In the genomic region with DNA sequence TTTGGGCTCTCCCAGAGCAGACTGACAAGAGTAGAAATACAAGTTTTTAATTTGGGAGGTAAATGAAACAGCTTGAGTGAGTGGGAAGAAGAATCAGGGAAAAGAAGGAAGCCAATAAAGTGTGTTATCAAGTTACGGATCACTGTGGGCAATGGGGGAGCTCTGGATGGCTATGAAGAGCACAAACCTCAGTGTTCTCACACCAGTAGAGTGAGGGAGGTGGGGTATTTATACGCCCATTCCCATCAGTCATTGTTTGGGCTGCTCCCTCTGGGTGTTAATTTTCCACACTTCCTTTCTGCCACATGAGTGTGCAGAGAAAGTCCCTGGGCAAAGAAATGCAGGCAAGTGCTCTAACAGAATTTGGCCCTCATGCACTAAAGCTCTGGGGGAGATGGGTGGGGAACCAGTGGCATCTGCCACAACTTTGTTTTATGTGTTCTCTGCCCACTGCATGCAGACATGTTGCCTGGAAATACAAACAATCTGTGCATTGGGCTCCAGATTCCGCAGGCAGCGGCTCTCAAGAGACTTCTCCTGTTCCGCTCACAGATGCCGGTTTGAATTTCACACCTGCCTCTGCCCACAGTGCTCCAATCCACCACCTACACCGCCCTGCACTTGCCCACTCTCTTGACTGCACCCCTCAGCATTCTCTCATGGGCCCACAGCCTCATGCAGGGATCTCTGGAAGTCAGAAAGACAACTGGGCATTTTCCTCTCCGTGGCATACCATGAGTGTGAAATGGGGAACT, we compare ENCODE assay signal across 23 cellular contexts. TPM values are rescaled to one million over a fixed set of nuclear protein-coding genes. Genes with fewer than 3 reads are reported as not detected.
DNase-seq lines count a peak whose midpoint lies in the region; ATAC-seq, FAIRE-seq and TF ChIP-seq lines count a peak whose summit lies in the region.
"Had no signal": no experiment of that assay in that cellular context is flagged by ENCODE, and none has a peak within 500 bp of the region (broad histone marks: within the 10 kb centered on the region; RNA-seq: fewer than 3 reads in every experiment).

No MANE protein-coding gene starts in this region.

- no peak overlapping the region for H3K56ac ChIP-seq in IMR-90 (ENCODE audit: extremely low read depth, insufficient read depth, low read length)

- no TSS peak for BruUV-seq in IMR-90 (replicated peaks; lab: Mats Ljungman, UMichigan)

- FAIRE-seq in bronchial epithelial cell (lab: Jason Lieb, UNC) = peak; percentile 43
- FAIRE-seq: G401.6, GM19239 had no signal

- no peak for TF ChIP-seq EP300 in sigmoid colon (IDR thresholded peaks at IDR 0.05)

- no peaks in the 10 kb centered on the region for H3K79me2 ChIP-seq in ACC112 (ENCODE audit: control insufficient read depth, insufficient read depth, low read length, unreplicated experiment)

- no peak overlapping the region for H3K27ac Mint-ChIP-seq in activated naive CD4-positive, alpha-beta T cell treated with anti-CD3 and anti-CD28 coated beads, Interleukin-2, amount 50 U/mL, for 72 hours
- H3K27ac Mint-ChIP-seq: immature natural killer cell; naive thymus-derived CD8-positive, alpha-beta T cell; progenitor cell of endocrine pancreas; stimulated activated naive B cell treated with anti-CD40 and anti-IgM and Interleukin-4, amounts not matched to agents 10 μg/mL and 1 μg/mL and 100 μg/mL, for 72 hours had no signal

- 94% methylated on average over 5 of the region's 8 CpGs; no CpG with 5 or more reads in 1 of the 2 experiments for WGBS in IMR-90 (ENCODE audit: extremely low coverage in 2 of 2, insufficient read length in 1 of 2), 2 experiments
- WGBS in sigmoid colon, 2 donors = 93 to 94% methylated on average over 8 of the region's 8 CpGs

- no peak overlapping the region for H4K5ac ChIP-seq in IMR-90 (ENCODE audit: low read depth, low read length)

- no peaks in the 10 kb centered on the region for H3K9me3 ChIP-seq in IMR-90 (ENCODE audit: control insufficient read depth, insufficient read depth, low read length)
- no peaks in the 10 kb centered on the region for H3K9me3 ChIP-seq in sigmoid colon
- H3K9me3 ChIP-seq: HAP-1 had no signal

- H3K4me1 ChIP-seq in ACC112 (ENCODE audit: control insufficient read depth, insufficient read depth, low read length, unreplicated experiment) (peaks cover 29% of the 10 kb centered on the region), IMR-90 (ENCODE audit: control insufficient read depth, insufficient read depth, low read length) (peaks cover 14% of the 10 kb centered on the region), sigmoid colon (peaks cover 0 to 27% (median 16%) of the 10 kb centered on the region in 4 donors)

- H3K9me3 Mint-ChIP-seq in activated naive CD4-positive, alpha-beta T cell treated with anti-CD3 and anti-CD28 coated beads, Interleukin-2, amount 50 U/mL, for 72 hours = no peaks in the 10 kb centered on the region
- H3K9me3 Mint-ChIP-seq: immature natural killer cell; naive thymus-derived CD8-positive, alpha-beta T cell; stimulated activated naive B cell treated with anti-CD40 and anti-IgM and Interleukin-4, amounts not matched to agents 10 μg/mL and 1 μg/mL and 100 μg/mL, for 72 hours had no signal

- H3K36me3 Mint-ChIP-seq in activated naive CD4-positive, alpha-beta T cell treated with anti-CD3 and anti-CD28 coated beads, Interleukin-2, amount 50 U/mL, for 72 hours = no peaks in the 10 kb centered on the region
- H3K36me3 Mint-ChIP-seq: immature natural killer cell; naive thymus-derived CD8-positive, alpha-beta T cell; stimulated activated naive B cell treated with anti-CD40 and anti-IgM and Interleukin-4, amounts not matched to agents 10 μg/mL and 1 μg/mL and 100 μg/mL, for 72 hours had no signal

- H4K91ac ChIP-seq in IMR-90 (ENCODE audit: insufficient read depth, low read depth, low read length) = peak overlapping the region; percentile 55

- no peak overlapping the region for H3K9ac ChIP-seq in IMR-90 (ENCODE audit: low read depth, low read length)

- peak overlapping the region; percentile 21; the same call in 1 of the 2 replicates for H3K18ac ChIP-seq in IMR-90 (ENCODE audit: low read depth, low read length)

- H4K8ac ChIP-seq in IMR-90 (ENCODE audit: low read depth in 2 of 2, low read length in 2 of 2) = peak overlapping the region in 1 of 2 experiments; percentile 51; a peak in 1 of 4 replicates

- H2AK5ac ChIP-seq in IMR-90 (ENCODE audit: low read depth, low read length) = peak overlapping the region; percentile 72

- H3K14ac ChIP-seq in IMR-90 (replicated peaks; ENCODE audit: low read depth, low read length) = peak overlapping the region; percentile 7

- no peak overlapping the region for H2AFZ ChIP-seq in ACC112 (ENCODE audit: low read length, unreplicated experiment)
- H2AFZ ChIP-seq in IMR-90 (replicated peaks; ENCODE audit: low read length, poor library complexity) = no peak overlapping the region

- CTCF ChIA-PET in IMR-90 (lab: Yijun Ruan, JAX) = no interaction called here

- H2BK120ac ChIP-seq in IMR-90 (ENCODE audit: low read depth, low read length) = peak overlapping the region; percentile 52

- peak overlapping the region; percentile 39; the same call in 1 of the 2 replicates for H3K4me2 ChIP-seq in IMR-90 (ENCODE audit: low read depth, low read length)

- TF ChIP-seq RAD21 in IMR-90 (IDR thresholded peaks at IDR 0.05; ENCODE audit: low read length) = no peak

- intact Hi-C loops in IMR-90 (cut with micrococcal nuclease) = no loop called here
- intact Hi-C loops in sigmoid colon (cut with DNase I) = no loop called here

- TF ChIP-seq POLR2A in IMR-90 (IDR thresholded peaks at IDR 0.05; ENCODE audit: low read depth, low read length) (no peak), sigmoid colon (IDR thresholded peaks at IDR 0.05) (no peak)

- peaks cover 22% of the 10 kb centered on the region for H3K9me1 ChIP-seq in IMR-90 (ENCODE audit: insufficient read depth, low read length)

- H3K79me1 ChIP-seq in IMR-90 (ENCODE audit: low read depth in 1 of 2, low read length in 2 of 2) = peaks cover 0 to 10% of the 10 kb centered on the region in 2 experiments; a peak in 1 of 4 replicates

- in situ Hi-C loops in IMR-90 (cut with MboI; ENCODE audit: low sequenced_read_pairs) = no loop called here

- dilution Hi-C loops in IMR-90 (cut with HindIII; ENCODE audit: low sequenced_read_pairs, unreplicated experiment) = no loop called here

- H2BK15ac ChIP-seq in IMR-90 (ENCODE audit: low read depth, low read length) = peak overlapping the region; percentile 88; the same call in 2 of the 3 replicates

- no peak for DNase-seq in IMR-90
- DNase-seq in bronchial epithelial cell (ENCODE audit: low read depth) = no peak
- no peak for DNase-seq in sigmoid colon
- no peak for DNase-seq in central memory CD4-positive, alpha-beta T cell
- no peak for DNase-seq in NCI-H524 treated with DMSO at 0.1 percent for 48 hours (lab: John Stamatoyannopoulos, UW)
- DNase-seq in activated naive CD4-positive, alpha-beta T cell treated with anti-CD3 and anti-CD28 coated beads, Interleukin-2, amount 50 U/mL, for 72 hours (ENCODE audit: low spot score in 2 of 2) = no peak
- DNase-seq: activated CD4-positive, alpha-beta T cell treated with anti-CD3 and anti-CD28 coated beads for 1 hour; cerebellar nuclear complex; immature natural killer cell; KG1; naive thymus-derived CD8-positive, alpha-beta T cell; NCI-H1048; NCI-H2081; NCI-H526 treated with DMSO at 0.1 percent for 48 hours; stimulated activated naive B cell treated with anti-CD40 and anti-IgM and Interleukin-4, amounts not matched to agents 10 μg/mL and 1 μg/mL and 100 μg/mL, for 72 hours had no signal

- H3K4ac ChIP-seq in IMR-90 (ENCODE audit: low read depth, low read length) = peak overlapping the region; percentile 65

- ATAC-seq in IMR-90 (ENCODE audit: low read depth) (no peak), HG02759 (IDR thresholded peaks at IDR 0.05; ENCODE audit: unreplicated experiment) (no peak)
- no peak for ATAC-seq in activated naive CD4-positive, alpha-beta T cell treated with anti-CD3 and anti-CD28 coated beads, Interleukin-2, amount 50 U/mL, for 72 hours
- ATAC-seq: naive thymus-derived CD8-positive, alpha-beta T cell had no signal

- peak overlapping the region; percentile 32 for H3K23ac ChIP-seq in IMR-90 (ENCODE audit: low read depth, low read length)

- no peak overlapping the region for H2AK9ac ChIP-seq in IMR-90 (replicated peaks; ENCODE audit: low read depth, low read length, poor library complexity)

- H2BK5ac ChIP-seq in IMR-90 (ENCODE audit: low read depth, low read length, poor library complexity, severe bottlenecking) = peak overlapping the region; percentile 60

- H3K27ac ChIP-seq in ACC112 (ENCODE audit: low read depth, low read length) = peak overlapping the region; percentile 67
- peak overlapping the region; percentile 10; the same call in 1 of the 2 replicates for H3K27ac ChIP-seq in IMR-90 (ENCODE audit: insufficient read depth, low read length)
- peak overlapping the region; percentile 20 to 79 (median 42) for H3K27ac ChIP-seq in sigmoid colon

- H3K36me3 ChIP-seq in ACC112 (ENCODE audit: insufficient read depth, low read length) (no peaks in the 10 kb centered on the region), IMR-90 (ENCODE audit: control insufficient read depth, insufficient read depth, low read length) (no peaks in the 10 kb centered on the region), bronchial epithelial cell (ENCODE audit: control insufficient read depth, insufficient read depth, low read length) (no peaks in the 10 kb centered on the region), sigmoid colon (no peaks in the 10 kb centered on the region)
- H3K36me3 ChIP-seq: HAP-1 had no signal

- H3K4me3 ChIP-seq in ACC112 (ENCODE audit: low read depth, low read length) = no peak overlapping the region
- H3K4me3 ChIP-seq in IMR-90 (ENCODE audit: insufficient read depth, low read depth, low read length) = no peak overlapping the region
- no peak overlapping the region for H3K4me3 ChIP-seq in bronchial epithelial cell (ENCODE audit: low read depth, low read length)
- no peak overlapping the region for H3K4me3 ChIP-seq in sigmoid colon
- H3K4me3 ChIP-seq: HAP-1 had no signal

- peak overlapping the region; percentile 65 for H2BK20ac ChIP-seq in IMR-90 (ENCODE audit: low read depth, low read length)

- H3K27me3 ChIP-seq in ACC112 (ENCODE audit: insufficient read depth, low read length) (peaks cover 36% of the 10 kb centered on the region), IMR-90 (ENCODE audit: control insufficient read depth, insufficient read depth, low read length) (no peaks in the 10 kb centered on the region), bronchial epithelial cell (ENCODE audit: control insufficient read depth, insufficient read depth, low read length) (peaks cover 8% of the 10 kb centered on the region), sigmoid colon (peaks cover 0 to 12% (median 3%) of the 10 kb centered on the region in 3 donors)

- peaks cover 10% of the 10 kb centered on the region; the same call in 1 of the 2 replicates for H4K20me1 ChIP-seq in IMR-90 (ENCODE audit: insufficient read depth, low read length)

- POLR2A ChIA-PET in IMR-90 (lab: Charles Lee; ENCODE audit: unreplicated experiment) = no interaction called here

- TF ChIP-seq CTCF in IMR-90 (conservative IDR thresholded peaks at IDR 0.05; ENCODE audit: low read depth, low read length) (no peak), bronchial epithelial cell (IDR thresholded peaks at IDR 0.05; ENCODE audit: insufficient read depth, low read length, severe bottlenecking) (no peak), sigmoid colon (IDR thresholded peaks at IDR 0.05) (no peak)

RNA-seq across cellular contexts. Expression of a gene that starts 22.6 kb away (rescaled TPM):
- total RNA-seq in IMR-90 (2012; rRNA removed) (under 0.01 and 0.28 TPM in 2 replicates), bronchial epithelial cell (not detected in 2 replicates), sigmoid colon (1 to 10 TPM in 2 of 4 donors, under 1 TPM in 2; 0.66 to 3.6 (median 1.0) TPM)
- polyA plus RNA-seq in IMR-90 (2012; rRNA removed) (1.4 and 1.8 TPM in 2 replicates), sigmoid colon (under 1 TPM in 1 of 3 donors, not detected in 2; 0.35 TPM)
- polyA plus RNA-seq in IMR-90 (2012; cell fraction: cytosol; rRNA removed) = 0.55 and 1.3 TPM in 2 replicates
- polyA plus RNA-seq in IMR-90 (2012; cell fraction: nucleus; rRNA removed; ENCODE audit: low replicate concordance) = 0.36 and 1.1 TPM in 2 replicates
- not detected for total RNA-seq in activated naive CD4-positive, alpha-beta T cell treated with anti-CD3 and anti-CD28 coated beads, Interleukin-2, amount 50 U/mL, for 72 hours
- total RNA-seq: activated CD8-positive, alpha-beta memory T cell treated with anti-CD3 and anti-CD28 coated beads for 36 hours; lung microvascular endothelial cell; naive thymus-derived CD8-positive, alpha-beta T cell; progenitor cell of endocrine pancreas had no signal
- polyA plus RNA-seq: immature natural killer cell; naive thymus-derived CD8-positive, alpha-beta T cell had no signal

Comparison
In these comparisons a context has a peak if more than half of its experiments do, and no peak if none do; other contexts are left out.
1. H3K27ac ChIP-seq: peak in every context shown above with its lines; median percentile 67 in ACC112; 42 in sigmoid colon; 10 in IMR-90.